Comparison of ENCODE assay signal across 8 cellular contexts in the genomic region with DNA sequence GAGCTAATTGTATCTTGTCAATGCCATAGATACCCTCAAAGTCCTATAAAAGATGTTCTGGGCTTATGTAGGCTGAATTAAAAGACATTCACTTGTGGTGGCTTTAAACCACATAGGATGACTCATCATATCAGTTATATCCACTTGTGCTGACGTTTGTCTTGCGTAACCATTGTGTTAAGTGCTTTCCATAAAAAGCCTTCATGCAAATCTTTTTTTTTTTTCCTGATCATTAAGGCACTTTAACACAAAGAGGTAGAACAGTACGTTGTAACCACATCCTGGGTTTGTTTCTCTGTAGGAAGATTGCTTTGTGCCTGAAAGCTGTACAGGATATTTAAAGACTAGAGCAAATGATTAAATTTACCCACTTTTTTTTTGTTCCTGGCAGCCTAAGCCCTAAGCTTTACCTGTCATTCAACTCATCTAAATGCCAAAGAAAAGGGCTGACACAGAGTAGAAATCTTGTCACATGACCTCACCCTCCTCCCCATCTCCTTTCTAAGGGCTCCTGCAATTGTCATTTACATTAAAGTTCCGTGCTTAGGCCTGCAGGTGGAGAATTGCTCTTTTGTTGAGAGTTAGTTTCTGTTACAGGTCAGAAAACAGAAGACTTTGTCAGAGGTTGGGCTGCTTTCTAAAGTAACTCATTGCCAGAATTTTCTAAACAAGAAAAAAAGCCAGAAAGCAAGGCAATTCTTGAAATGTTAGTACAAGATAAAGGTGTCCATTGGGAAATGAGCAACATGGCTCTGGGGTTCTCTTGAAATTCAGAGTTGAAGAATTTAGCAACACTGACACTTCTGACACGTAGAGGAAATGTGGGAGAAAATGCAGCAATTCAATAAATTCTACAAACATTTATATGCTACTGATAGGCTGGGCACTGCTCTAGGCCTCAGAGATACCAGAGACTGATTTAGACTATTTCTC.
DNase-seq lines count a peak whose midpoint lies in the region; ATAC-seq and TF ChIP-seq lines count a peak whose summit lies in the region.

No MANE protein-coding gene starts in this region.

- H3K9me3 ChIP-seq in BLaER1 (no peaks in the 10 kb centered on the region; the same call in 1 of the 2 replicates), right cardiac atrium (ENCODE audit: control insufficient read depth, low read length) (no peaks in the 10 kb centered on the region)

- WGBS in right cardiac atrium = 23% methylated on average over 5 of the region's 5 CpGs

- no peaks in the 10 kb centered on the region for H3K36me3 ChIP-seq in BLaER1

- H3K27me3 ChIP-seq in BLaER1 (no peaks in the 10 kb centered on the region), right cardiac atrium (ENCODE audit: control insufficient read depth, insufficient read depth) (no peaks in the 10 kb centered on the region)

- CTCF ChIA-PET in activated CD8-positive, alpha-beta T cell treated with anti-CD3 and anti-CD28 coated beads for 36 hours (lab: Charles Lee) = no interaction called here

- peaks cover 33% of the 10 kb centered on the region for H3K4me1 Mint-ChIP-seq in activated CD8-positive, alpha-beta T cell treated with anti-CD3 and anti-CD28 coated beads for 36 hours (ENCODE audit: low read depth)

- no peak overlapping the region for H3K9ac ChIP-seq in BLaER1

- peaks cover 28% of the 10 kb centered on the region for H3K4me1 ChIP-seq in BLaER1
- H3K4me1 ChIP-seq in right cardiac atrium (ENCODE audit: control insufficient read depth, insufficient read depth, low read length) = no peaks in the 10 kb centered on the region

- H3K36me3 Mint-ChIP-seq in activated CD8-positive, alpha-beta T cell treated with anti-CD3 and anti-CD28 coated beads for 36 hours (ENCODE audit: low read depth) = no peaks in the 10 kb centered on the region

- peak overlapping the region; percentile 45 for H3K27ac ChIP-seq in BLaER1
- H3K27ac ChIP-seq in right cardiac atrium (ENCODE audit: low read length) = peak overlapping the region; percentile 68

- TF ChIP-seq CTCF in activated CD8-positive, alpha-beta T cell treated with anti-CD3 and anti-CD28 coated beads for 36 hours (IDR thresholded peaks at IDR 0.05) = no peak

- intact Hi-C loops in activated CD8-positive, alpha-beta T cell treated with anti-CD3 and anti-CD28 coated beads for 36 hours (cut with micrococcal nuclease) = no loop called here
- intact Hi-C loops in right cardiac atrium (cut with DNase I) = no loop called here

- ATAC-seq in GM19023 (IDR thresholded peaks at IDR 0.05; ENCODE audit: unreplicated experiment) (peak; percentile 84), HG03103 (IDR thresholded peaks at IDR 0.05; ENCODE audit: low read depth, unreplicated experiment) (peak; percentile 52), right cardiac atrium (peak; percentile 89)
- peak; percentile 90 for ATAC-seq in activated CD8-positive, alpha-beta T cell treated with anti-CD3 and anti-CD28 coated beads for 36 hours

- H3K4me3 Mint-ChIP-seq in activated CD8-positive, alpha-beta T cell treated with anti-CD3 and anti-CD28 coated beads for 36 hours = no peak overlapping the region

- H4K20me1 ChIP-seq in BLaER1 = no peaks in the 10 kb centered on the region

- no peak overlapping the region for H3K4me3 ChIP-seq in BLaER1
- no peak overlapping the region for H3K4me3 ChIP-seq in right cardiac atrium (ENCODE audit: low read length)

- DNase-seq in NCI-H2107 treated with DMSO at 0.1 percent for 48 hours (lab: John Stamatoyannopoulos, UW; ENCODE audit: unreplicated experiment) = peak; percentile 92
- DNase-seq in activated CD8-positive, alpha-beta T cell treated with anti-CD3 and anti-CD28 coated beads for 36 hours = peak; percentile 52
- DNase-seq in right cardiac atrium = no peak
- peak; percentile 51 for DNase-seq in superior temporal gyrus (ENCODE audit: extremely low spot score)
- DNase-seq in GOT3 (lab: John Stamatoyannopoulos, UW) = no peak

- peaks cover 3% of the 10 kb centered on the region for H3K9me3 Mint-ChIP-seq in activated CD8-positive, alpha-beta T cell treated with anti-CD3 and anti-CD28 coated beads for 36 hours

- H3K27ac Mint-ChIP-seq in activated CD8-positive, alpha-beta T cell treated with anti-CD3 and anti-CD28 coated beads for 36 hours = peak overlapping the region; percentile 83

- no peaks in the 10 kb centered on the region for H3K27me3 Mint-ChIP-seq in activated CD8-positive, alpha-beta T cell treated with anti-CD3 and anti-CD28 coated beads for 36 hours

- H3K4me2 ChIP-seq in BLaER1 = peak overlapping the region; percentile 55

- POLR2A ChIA-PET in activated CD8-positive, alpha-beta T cell treated with anti-CD3 and anti-CD28 coated beads for 36 hours (lab: Charles Lee) = interaction anchor here (1.1 kb wide), 1 partner anchor 11 kb away, joined by 3 read pairs; no protein-coding TSS in a partner anchor

Comparison
In these comparisons a context has a peak if more than half of its experiments do, and no peak if none do; other contexts are left out.
1. DNase-seq: peak in NCI-H2107 treated with DMSO at 0.1 percent for 48 hours (single experiment), activated CD8-positive, alpha-beta T cell treated with anti-CD3 and anti-CD28 coated beads for 36 hours (single experiment) and superior temporal gyrus (single experiment); none in right cardiac atrium (0 of 3) and GOT3 (single experiment).
2. Peak in every context shown above with its lines, with median percentiles within 50 percentile points of each other: ATAC-seq.